8 cellular contexts compared by ENCODE assay signal in the genomic region with DNA sequence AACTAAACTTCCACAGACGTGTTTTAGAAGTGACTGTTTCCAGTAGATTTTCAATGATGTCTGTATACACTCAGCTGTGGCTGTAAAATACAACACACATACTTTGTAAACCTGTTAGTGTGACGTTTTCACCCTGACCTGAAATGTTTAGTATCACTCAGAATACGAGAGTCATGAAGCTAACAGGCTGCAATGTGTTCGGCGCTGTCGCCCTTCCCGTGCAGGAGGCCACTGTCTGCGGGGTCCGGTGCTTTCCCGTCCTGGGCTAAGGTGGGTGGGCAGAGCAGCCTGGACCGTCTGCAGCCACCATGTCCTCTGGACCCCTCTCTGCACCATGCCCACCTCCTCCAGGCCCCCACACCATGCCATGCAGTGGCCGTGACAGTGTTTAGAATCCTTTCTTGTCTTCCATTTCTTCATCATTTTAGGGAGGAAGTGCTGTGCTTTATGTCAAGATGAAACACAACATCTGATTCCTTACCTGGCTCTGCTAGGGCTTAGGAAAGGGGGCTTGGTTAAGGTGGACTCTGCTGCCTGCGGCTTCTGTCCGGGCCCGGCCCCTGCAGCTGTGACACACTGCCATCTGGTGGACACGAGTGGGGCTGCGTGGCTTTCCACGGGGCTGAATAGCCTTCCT. TPM values are rescaled to one million over a fixed set of nuclear protein-coding genes. Genes with fewer than 3 reads are reported as not detected.
DNase-seq lines count a peak whose midpoint lies in the region; ATAC-seq and TF ChIP-seq lines count a peak whose summit lies in the region.

No MANE protein-coding gene starts in this region.

- in situ Hi-C loops in transverse colon (cut with MboI; ENCODE audit: low pct_ligation_motif_present in 1 of 4, low pct_unique_long_range_greater_than_20kb in 1 of 4, low sequenced_read_pairs in 3 of 4), result loop anchor here (5.0 to 25.0 kb wide), 5 partner anchors 70 to 240 kb away; partner anchors contain the start of gene RAB17 (in 1 of the 4)

- ATAC-seq in GM19467 (IDR thresholded peaks at IDR 0.05; ENCODE audit: unreplicated experiment), result no peak

- CTCF ChIA-PET in GM10248 (lab: Yijun Ruan, JAX), result interaction anchor here (0.6 to 11.2 kb wide), 43 partner anchors 10 to 659 kb away, joined by 3 to 212 read pairs (median 5); partner anchors contain the start of gene COPS8
- CTCF ChIA-PET in SK-N-SH (lab: Yijun Ruan, JAX), result interaction anchor here (0.5 to 6.6 kb wide), 68 partner anchors 9 to 1592 kb away, joined by 3 to 211 read pairs (median 4); partner anchors contain the start of gene PRLH
- CTCF ChIA-PET in activated naive CD4-positive, alpha-beta T cell treated with anti-CD3 and anti-CD28 coated beads for 36 hours (lab: Charles Lee), result interaction anchor here (0.6 to 7.4 kb wide), 33 partner anchors 10 to 323 kb away, joined by 3 to 146 read pairs (median 5); no protein-coding TSS in a partner anchor

- TF ChIP-seq RAD21 in SK-N-SH (IDR thresholded peaks at IDR 0.05; ENCODE audit: low read length), result peak; percentile 99

- H3K27ac ChIP-seq in SK-N-SH (ENCODE audit: low read depth in 2 of 2, low read length in 1 of 2) (peak overlapping the region in 1 of 2 experiments; percentile 16; a peak in 1 of 4 replicates), transverse colon (peak overlapping the region; percentile 42 to 86 (median 60))

- peak; percentile 96 for TF ChIP-seq CTCF in GM10248 (IDR thresholded peaks at IDR 0.05; ENCODE audit: control extremely low read depth, extremely low read depth, low read depth, missing control alignments)
- TF ChIP-seq CTCF in SK-N-SH (IDR thresholded peaks at IDR 0.05), result peak; percentile 98
- peak; percentile 95 to 97 (median 96) for TF ChIP-seq CTCF in transverse colon (IDR thresholded peaks at IDR 0.05)

- H3F3A ChIP-seq in SK-N-SH (replicated peaks; ENCODE audit: insufficient read depth), result peaks cover 16% of the 10 kb centered on the region

- H3K79me2 ChIP-seq in SK-N-SH (ENCODE audit: insufficient read depth), result peaks cover 83% of the 10 kb centered on the region

- H3K9me2 ChIP-seq in SK-N-SH, result no peaks in the 10 kb centered on the region

- peaks cover 13% of the 10 kb centered on the region for H3K36me3 Mint-ChIP-seq in activated naive CD4-positive, alpha-beta T cell treated with anti-CD3 and anti-CD28 coated beads for 36 hours (ENCODE audit: low read depth)

- no peaks in the 10 kb centered on the region for H3K9me3 Mint-ChIP-seq in activated naive CD4-positive, alpha-beta T cell treated with anti-CD3 and anti-CD28 coated beads for 36 hours

- POLR2A ChIA-PET in GM10248 (lab: Yijun Ruan, JAX), result no interaction called here
- POLR2A ChIA-PET in SK-N-SH (lab: Yijun Ruan, JAX), result interaction anchor here (1.0 kb wide), 1 partner anchor 162 kb away, joined by 3 read pairs; no protein-coding TSS in a partner anchor

- no peak overlapping the region for H2AFZ ChIP-seq in SK-N-SH (ENCODE audit: low read depth)

- no peak overlapping the region for H3K4me3 Mint-ChIP-seq in activated naive CD4-positive, alpha-beta T cell treated with anti-CD3 and anti-CD28 coated beads for 36 hours

- no peaks in the 10 kb centered on the region for H3K27me3 ChIP-seq in SK-N-SH (ENCODE audit: insufficient read depth)
- no peaks in the 10 kb centered on the region for H3K27me3 ChIP-seq in transverse colon

- H3K4me3 ChIP-seq in SK-N-SH (ENCODE audit: low read depth in 2 of 2, low read length in 1 of 2) (no peak overlapping the region; a peak in 1 of 4 replicates), transverse colon (no peak overlapping the region)

- TF ChIP-seq EP300 in SK-N-SH (IDR thresholded peaks at IDR 0.05; ENCODE audit: borderline replicate concordance in 1 of 2, low read depth in 1 of 2, low read length in 1 of 2) (no peak), transverse colon (IDR thresholded peaks at IDR 0.05; ENCODE audit: low read depth) (no peak)

- H3K9ac ChIP-seq in SK-N-SH, result no peak overlapping the region

- H4K20me1 ChIP-seq in SK-N-SH (ENCODE audit: insufficient read depth), result peaks cover 56% of the 10 kb centered on the region

- 50% methylated on average over 17 of the region's 18 CpGs for WGBS in SK-N-SH (ENCODE audit: low lambda C conversion rate)
- 43 to 62% methylated on average over 12 to 18 of the region's 18 CpGs for WGBS in transverse colon (ENCODE audit: low coverage in 1 of 2), 2 donors

- H3K4me1 ChIP-seq in SK-N-SH (ENCODE audit: control insufficient read depth in 1 of 2, insufficient read depth in 2 of 2, low read depth in 1 of 2, low read length in 1 of 2) (peaks cover 3 to 10% of the 10 kb centered on the region in 2 experiments; a peak in 2 of 4 replicates), transverse colon (peaks cover 22 to 56% (median 27%) of the 10 kb centered on the region in 4 donors)

- intact Hi-C loops in activated naive CD4-positive, alpha-beta T cell treated with anti-CD3 and anti-CD28 coated beads for 36 hours (cut with micrococcal nuclease), result loop anchor here (1.0 kb wide), 4 partner anchors 47 to 163 kb away; no protein-coding TSS in a partner anchor
- intact Hi-C loops in posterior cingulate gyrus (cut with DNase I), result loop anchor here (1.0 to 10.0 kb wide), 3 partner anchors 71 to 230 kb away; no protein-coding TSS in a partner anchor
- intact Hi-C loops in transverse colon (cut with DNase I; ENCODE audit: low total_unique reads), result loop anchor here (2.0 to 10.0 kb wide), 2 partner anchors 120 to 162 kb away; partner anchors contain the start of gene LRRFIP1

- DNase-seq in GM10248 (ENCODE audit: extremely low spot score) (peak; percentile 84), HPDE6-E6E7 (ENCODE audit: extremely low spot score) (peak; percentile 70), SK-N-SH (peak; percentile 92), globus pallidus (ENCODE audit: low spot score) (peak; percentile 53), posterior cingulate gyrus (peak; percentile 52 to 97 (median 90)), transverse colon (peak; percentile 82)
- peak; percentile 86 for DNase-seq in activated naive CD4-positive, alpha-beta T cell treated with anti-CD3 and anti-CD28 coated beads for 36 hours

- peaks cover 36% of the 10 kb centered on the region for H3K4me1 Mint-ChIP-seq in activated naive CD4-positive, alpha-beta T cell treated with anti-CD3 and anti-CD28 coated beads for 36 hours (ENCODE audit: low read depth)

- no peak overlapping the region for H3K4me2 ChIP-seq in SK-N-SH

- H3K36me3 ChIP-seq in SK-N-SH (replicated peaks in 1 of 2; ENCODE audit: control insufficient read depth in 1 of 2, insufficient read depth in 2 of 2, low read length in 1 of 2) (peaks cover 19 to 29% of the 10 kb centered on the region in 2 experiments), transverse colon (peaks cover 0 to 16% (median 6%) of the 10 kb centered on the region in 4 donors)

- H3K27me3 Mint-ChIP-seq in activated naive CD4-positive, alpha-beta T cell treated with anti-CD3 and anti-CD28 coated beads for 36 hours (ENCODE audit: low read depth), result no peaks in the 10 kb centered on the region

- TF ChIP-seq POLR2A in transverse colon (IDR thresholded peaks at IDR 0.05), result no peak

- peak overlapping the region; percentile 76 for H3K27ac Mint-ChIP-seq in activated naive CD4-positive, alpha-beta T cell treated with anti-CD3 and anti-CD28 coated beads for 36 hours

- H3K9me3 ChIP-seq in SK-N-SH (no peaks in the 10 kb centered on the region), transverse colon (no peaks in the 10 kb centered on the region)

TF ChIP-seq in SK-N-SH, 30 proteins besides CTCF, POLR2A, EP300 and RAD21 (continues in another document):
- no peak for TF ChIP-seq FOXJ3 (CRISPR knock-in tag; IDR thresholded peaks at IDR 0.05)
- no peak for TF ChIP-seq FOSL2 (IDR thresholded peaks at IDR 0.05; ENCODE audit: borderline replicate concordance, low read depth)
- TF ChIP-seq, protein P1, sequence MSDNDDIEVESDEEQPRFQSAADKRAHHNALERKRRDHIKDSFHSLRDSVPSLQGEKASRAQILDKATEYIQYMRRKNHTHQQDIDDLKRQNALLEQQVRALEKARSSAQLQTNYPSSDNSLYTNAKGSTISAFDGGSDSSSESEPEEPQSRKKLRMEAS (IDR thresholded peaks at IDR 0.05; ENCODE audit: low read depth), result no peak
- TF ChIP-seq, protein P2, sequence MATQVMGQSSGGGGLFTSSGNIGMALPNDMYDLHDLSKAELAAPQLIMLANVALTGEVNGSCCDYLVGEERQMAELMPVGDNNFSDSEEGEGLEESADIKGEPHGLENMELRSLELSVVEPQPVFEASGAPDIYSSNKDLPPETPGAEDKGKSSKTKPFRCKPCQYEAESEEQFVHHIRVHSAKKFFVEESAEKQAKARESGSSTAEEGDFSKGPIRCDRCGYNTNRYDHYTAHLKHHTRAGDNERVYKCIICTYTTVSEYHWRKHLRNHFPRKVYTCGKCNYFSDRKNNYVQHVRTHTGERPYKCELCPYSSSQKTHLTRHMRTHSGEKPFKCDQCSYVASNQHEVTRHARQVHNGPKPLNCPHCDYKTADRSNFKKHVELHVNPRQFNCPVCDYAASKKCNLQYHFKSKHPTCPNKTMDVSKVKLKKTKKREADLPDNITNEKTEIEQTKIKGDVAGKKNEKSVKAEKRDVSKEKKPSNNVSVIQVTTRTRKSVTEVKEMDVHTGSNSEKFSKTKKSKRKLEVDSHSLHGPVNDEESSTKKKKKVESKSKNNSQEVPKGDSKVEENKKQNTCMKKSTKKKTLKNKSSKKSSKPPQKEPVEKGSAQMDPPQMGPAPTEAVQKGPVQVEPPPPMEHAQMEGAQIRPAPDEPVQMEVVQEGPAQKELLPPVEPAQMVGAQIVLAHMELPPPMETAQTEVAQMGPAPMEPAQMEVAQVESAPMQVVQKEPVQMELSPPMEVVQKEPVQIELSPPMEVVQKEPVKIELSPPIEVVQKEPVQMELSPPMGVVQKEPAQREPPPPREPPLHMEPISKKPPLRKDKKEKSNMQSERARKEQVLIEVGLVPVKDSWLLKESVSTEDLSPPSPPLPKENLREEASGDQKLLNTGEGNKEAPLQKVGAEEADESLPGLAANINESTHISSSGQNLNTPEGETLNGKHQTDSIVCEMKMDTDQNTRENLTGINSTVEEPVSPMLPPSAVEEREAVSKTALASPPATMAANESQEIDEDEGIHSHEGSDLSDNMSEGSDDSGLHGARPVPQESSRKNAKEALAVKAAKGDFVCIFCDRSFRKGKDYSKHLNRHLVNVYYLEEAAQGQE (IDR thresholded peaks at IDR 0.05; ENCODE audit: low read depth, low read length), result no peak
- no peak for TF ChIP-seq MXI1 (IDR thresholded peaks at IDR 0.05; ENCODE audit: low read depth, low read length)
- peak; percentile 98 for TF ChIP-seq SMC3 (IDR thresholded peaks at IDR 0.05; ENCODE audit: low read depth, low read length)

RNA-seq across cellular contexts. Expression of gene RBM44, which starts 53.8 kb away (rescaled TPM):
- 0.30 and 0.34 TPM in 2 replicates for polyA plus RNA-seq in SK-N-SH (2012; rRNA removed)
- 0.17 and 0.18 TPM in 2 replicates for polyA plus RNA-seq in SK-N-SH (2012; cell fraction: cytosol; rRNA removed)
- 0.72 and 2.2 TPM in 2 replicates for polyA plus RNA-seq in SK-N-SH (2012; cell fraction: nucleus; rRNA removed)
- under 1 TPM; 0.52 to 0.84 TPM for total RNA-seq in activated naive CD4-positive, alpha-beta T cell treated with anti-CD3 and anti-CD28 coated beads for 36 hours
- 1 to 10 TPM in 1 of 4 donors, under 1 TPM in 2, not detected in 1; 0.27 to 1.2 (median 0.95) TPM for total RNA-seq in transverse colon
